ENCODE assay signal across 8 cellular contexts in the genomic region with DNA sequence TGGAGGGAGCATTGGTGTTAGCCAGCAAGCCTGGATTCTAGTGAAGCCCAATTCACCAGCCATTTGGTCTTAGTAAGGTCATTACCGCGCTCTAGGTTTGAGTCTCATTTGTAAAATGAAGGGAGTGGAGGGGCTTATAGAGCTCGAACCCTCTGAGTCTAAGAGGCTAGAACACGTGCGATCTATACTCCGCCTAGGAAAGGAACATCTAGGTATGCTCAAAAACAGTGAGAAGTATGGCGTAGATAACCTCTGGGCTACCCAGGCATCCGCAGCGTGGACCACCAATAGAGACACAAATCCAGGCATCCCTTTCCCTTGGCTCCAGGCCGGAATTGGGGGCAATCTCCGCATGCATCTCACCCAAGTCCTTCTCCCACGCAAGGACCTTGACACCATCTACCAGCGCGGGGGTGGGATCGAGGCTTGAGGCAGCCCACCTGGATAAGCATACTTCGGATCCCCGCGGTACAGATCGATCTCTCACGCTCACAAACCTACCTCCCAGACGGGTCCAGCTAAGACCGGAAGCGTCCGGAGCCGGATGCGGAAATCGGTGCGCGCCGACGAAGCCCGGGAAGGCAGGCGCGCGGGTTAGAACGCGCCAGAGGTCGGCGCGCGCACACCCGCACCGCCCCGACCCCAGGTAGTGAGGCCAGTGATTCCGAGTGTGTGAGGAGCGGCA. TPM values are rescaled to one million over a fixed set of nuclear protein-coding genes. Genes with fewer than 3 reads are reported as not detected.
DNase-seq lines count a peak whose midpoint lies in the region; ATAC-seq and TF ChIP-seq lines count a peak whose summit lies in the region.

A gene (plus strand): TSS at position 556 of the 685 bp plus-strand sequence. CDS start 636 bp downstream, outside the sequence.

- H3K4me1 ChIP-seq in ovary (ENCODE audit: insufficient read depth), result peaks cover 16% of the 10 kb centered on the region
- peaks cover 59% of the 10 kb centered on the region for H3K4me1 ChIP-seq in vagina

- no peak for TF ChIP-seq EP300 in ovary (IDR thresholded peaks at IDR 0.05)

- H3K27me3 ChIP-seq in ovary (no peaks in the 10 kb centered on the region), vagina (no peaks in the 10 kb centered on the region)

- H3K36me3 Mint-ChIP-seq in activated naive CD4-positive, alpha-beta T cell treated with anti-CD3 and anti-CD28 coated beads, Interleukin-2, amount 50 U/mL, for 24 hours, result peaks cover 11% of the 10 kb centered on the region

- peak within 1 kb of the TSS; percentile 62 for H3K4me3 ChIP-seq in ovary
- peak within 1 kb of the TSS; percentile 83 to 90 for H3K4me3 ChIP-seq in vagina

- ATAC-seq in GM21723 (IDR thresholded peaks at IDR 0.05; ENCODE audit: unreplicated experiment) (peak; percentile 66), Right ventricle myocardium inferior (peak; percentile 79)

- no peaks in the 10 kb centered on the region for H3K27me3 Mint-ChIP-seq in activated naive CD4-positive, alpha-beta T cell treated with anti-CD3 and anti-CD28 coated beads, Interleukin-2, amount 50 U/mL, for 24 hours

- H3K9me3 Mint-ChIP-seq in activated naive CD4-positive, alpha-beta T cell treated with anti-CD3 and anti-CD28 coated beads, Interleukin-2, amount 50 U/mL, for 24 hours, result no peaks in the 10 kb centered on the region

- DNase-seq in GDM1 (lab: John Stamatoyannopoulos, UW), result peak; percentile 68
- DNase-seq in KG1 (lab: John Stamatoyannopoulos, UW), result peak; percentile 72
- peak; percentile 91 for DNase-seq in Right ventricle myocardium inferior (ENCODE audit: missing footprints)
- peak; percentile 83 to 90 (median 85) for DNase-seq in ovary
- DNase-seq in vagina (ENCODE audit: extremely low spot score in 2 of 2), result peak in 1 of 2 donors; percentile 96

- H3K4me1 Mint-ChIP-seq in activated naive CD4-positive, alpha-beta T cell treated with anti-CD3 and anti-CD28 coated beads, Interleukin-2, amount 50 U/mL, for 24 hours, result peaks cover 25% of the 10 kb centered on the region

- H3K27ac Mint-ChIP-seq in activated naive CD4-positive, alpha-beta T cell treated with anti-CD3 and anti-CD28 coated beads, Interleukin-2, amount 50 U/mL, for 24 hours, result peak within 1 kb of the TSS; percentile 99

- WGBS in ovary, 3 donors, result 0% methylated on average over 44 to 46 of the region's 46 CpGs

- TF ChIP-seq CTCF in ovary (IDR thresholded peaks at IDR 0.05) (no peak), vagina (IDR thresholded peaks at IDR 0.05) (no peak)

- no peak within 1 kb of the TSS for H3K4me3 Mint-ChIP-seq in activated naive CD4-positive, alpha-beta T cell treated with anti-CD3 and anti-CD28 coated beads, Interleukin-2, amount 50 U/mL, for 24 hours

- peak; percentile 88 for TF ChIP-seq POLR2A in Raji (IDR thresholded peaks at IDR 0.05; ENCODE audit: insufficient read depth, low read depth, low read length)
- TF ChIP-seq POLR2A in ovary (IDR thresholded peaks at IDR 0.05), result no peak
- TF ChIP-seq POLR2A in vagina (IDR thresholded peaks at IDR 0.05), result peak in 1 of 2 donors; percentile 2

- no peaks in the 10 kb centered on the region for H3K9me3 ChIP-seq in ovary
- no peaks in the 10 kb centered on the region for H3K9me3 ChIP-seq in vagina

- intact Hi-C loops in Right ventricle myocardium inferior (cut with DNase I), result loop anchor here (1.0 kb wide), 1 partner anchor 39 kb away; a partner anchor contains a TSS
- intact Hi-C loops in ovary (cut with DNase I), result loop anchor here in 2 of 4 donors (1.0 to 2.0 kb wide), 2 partner anchors 13 to 37 kb away; a partner anchor contains a TSS
- intact Hi-C loops in vagina (cut with DNase I), result loop anchor here (2.0 kb wide), 1 partner anchor 23 kb away; a partner anchor contains a TSS

- H3K36me3 ChIP-seq in ovary, result no peaks in the 10 kb centered on the region
- H3K36me3 ChIP-seq in vagina, result peaks cover 0 to 15% of the 10 kb centered on the region in 2 donors

- H3K27ac ChIP-seq in ovary (peak within 1 kb of the TSS; percentile 93 to 98), vagina (peak within 1 kb of the TSS; percentile 99)

RNA-seq across cellular contexts. Expression of the gene that starts here (rescaled TPM):
- total RNA-seq in Right ventricle myocardium inferior (16.6 TPM), ovary (10 to 100 TPM; 22.4 to 39.6 (median 33.2) TPM), vagina (17.7 TPM)
- 10 to 100 TPM; 18.1 to 33.2 TPM for polyA plus RNA-seq in ovary
